In the genomic region with DNA sequence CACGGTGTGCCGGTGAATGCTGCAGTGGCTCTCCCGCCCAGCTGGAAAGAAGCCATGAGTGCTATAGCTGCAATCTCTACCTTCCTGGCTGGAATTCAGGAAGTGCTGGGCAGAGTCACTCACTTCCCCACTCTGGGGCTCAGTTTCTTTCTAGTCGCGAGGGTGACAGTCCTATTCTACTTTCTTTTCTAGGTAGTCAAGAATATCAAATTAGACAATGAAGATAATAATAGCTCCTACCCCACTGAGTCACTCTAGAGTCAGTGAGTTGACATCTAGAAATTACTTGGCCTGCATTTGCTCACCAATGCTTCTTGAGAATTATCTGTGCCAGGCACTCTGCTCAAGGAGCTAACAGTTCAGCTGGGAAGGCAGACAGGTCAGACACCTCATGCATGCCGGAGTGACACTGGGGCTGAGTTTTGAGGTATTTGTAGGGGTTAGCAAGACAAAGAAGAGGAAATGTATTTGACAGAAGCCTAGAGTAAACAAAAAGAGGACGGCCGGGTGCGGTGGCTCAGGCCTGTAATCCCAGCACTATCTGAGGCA, we compare ENCODE assay signal across 11 cellular contexts.
DNase-seq lines count a peak whose midpoint lies in the region; ATAC-seq and TF ChIP-seq lines count a peak whose summit lies in the region.
"Had no signal": no experiment of that assay in that cellular context is flagged by ENCODE, and none has a peak within 500 bp of the region (broad histone marks: within the 10 kb centered on the region; RNA-seq: fewer than 3 reads in every experiment).

No MANE protein-coding gene starts in this region.

- H3K27me3 Mint-ChIP-seq in activated naive CD4-positive, alpha-beta T cell treated with anti-CD3 and anti-CD28 coated beads, Interleukin-2, amount 10 ng/mL, durations not matched to agents 7 days and 5 days, result no peaks in the 10 kb centered on the region
- H3K27me3 Mint-ChIP-seq: activated B cell treated with CpG ODN at 0.5 μM for 24 hours had no signal

- H3K79me2 ChIP-seq in SU-DHL-6 (ENCODE audit: insufficient read depth, low read length), result peaks cover 23% of the 10 kb centered on the region

- H2AFZ ChIP-seq in SU-DHL-6 (ENCODE audit: low read depth, low read length, severe bottlenecking), result no peak overlapping the region

- H3K9me3 Mint-ChIP-seq in activated naive CD4-positive, alpha-beta T cell treated with anti-CD3 and anti-CD28 coated beads, Interleukin-2, amount 10 ng/mL, durations not matched to agents 7 days and 5 days, result no peaks in the 10 kb centered on the region
- H3K9me3 Mint-ChIP-seq in stimulated activated effector memory CD8-positive, alpha-beta T cell treated with anti-CD3 and anti-CD28 coated beads, Interleukin-12 subunit alpha, Interleukin-12 subunit beta, amount 100 ng/mL, for 72 hours, result no peaks in the 10 kb centered on the region
- H3K9me3 Mint-ChIP-seq: activated B cell treated with CpG ODN at 0.5 μM for 24 hours had no signal

- DNase-seq in activated naive CD4-positive, alpha-beta T cell treated with anti-CD3 and anti-CD28 coated beads, Interleukin-2, amount 10 ng/mL, durations not matched to agents 7 days and 5 days, result no peak
- no peak for DNase-seq in activated naive CD4-positive, alpha-beta T cell treated with Interleukin-2 at 50 U/mL for 16 hours
- peak; percentile 60 for DNase-seq in epithelial cell of esophagus (ENCODE audit: low read depth)
- DNase-seq in stimulated activated effector memory CD8-positive, alpha-beta T cell treated with anti-CD3 and anti-CD28 coated beads, Interleukin-12 subunit alpha, Interleukin-12 subunit beta, amount 100 ng/mL, for 72 hours (ENCODE audit: low spot score in 2 of 2), result no peak
- no peak for DNase-seq in NCI-H1417 (lab: John Stamatoyannopoulos, UW)
- DNase-seq in Kasumi-1 (lab: John Stamatoyannopoulos, UW), result no peak
- DNase-seq: activated B cell treated with CpG ODN at 0.5 μM for 24 hours, NCI-H1092, uterus had no signal

- no peaks in the 10 kb centered on the region for H4K20me1 ChIP-seq in SU-DHL-6 (ENCODE audit: low read depth, low read length)

- no peaks in the 10 kb centered on the region for H3K27me3 ChIP-seq in SU-DHL-6 (ENCODE audit: low read length)
- H3K27me3 ChIP-seq: uterus had no signal

- H3K4me3 ChIP-seq in SU-DHL-6 (ENCODE audit: insufficient read depth, low read length, poor library complexity, severe bottlenecking) (no peak overlapping the region), epithelial cell of esophagus (ENCODE audit: low read length) (no peak overlapping the region)
- H3K4me3 ChIP-seq: uterus had no signal

- ATAC-seq in stimulated activated effector memory CD8-positive, alpha-beta T cell treated with anti-CD3 and anti-CD28 coated beads, Interleukin-12 subunit alpha, Interleukin-12 subunit beta, amount 100 ng/mL, for 72 hours, result no peak
- no peak for ATAC-seq in GM21360 (IDR thresholded peaks at IDR 0.05; ENCODE audit: unreplicated experiment)

- H3K4me1 Mint-ChIP-seq in activated naive CD4-positive, alpha-beta T cell treated with anti-CD3 and anti-CD28 coated beads, Interleukin-2, amount 10 ng/mL, durations not matched to agents 7 days and 5 days, result peaks cover 81% of the 10 kb centered on the region
- peaks cover 60% of the 10 kb centered on the region for H3K4me1 Mint-ChIP-seq in stimulated activated effector memory CD8-positive, alpha-beta T cell treated with anti-CD3 and anti-CD28 coated beads, Interleukin-12 subunit alpha, Interleukin-12 subunit beta, amount 100 ng/mL, for 72 hours

- TF ChIP-seq CTCF in SU-DHL-6 (IDR thresholded peaks at IDR 0.05; ENCODE audit: insufficient read depth, low read length, poor library complexity, severe bottlenecking), result no peak
- no peak for TF ChIP-seq CTCF in epithelial cell of esophagus (IDR thresholded peaks at IDR 0.05; ENCODE audit: insufficient read depth, low read depth, low read length, missing control alignments)

- no peak overlapping the region; the same call in 1 of the 2 replicates for H3K9ac ChIP-seq in SU-DHL-6 (ENCODE audit: low read length)

- H3K36me3 Mint-ChIP-seq in activated naive CD4-positive, alpha-beta T cell treated with anti-CD3 and anti-CD28 coated beads, Interleukin-2, amount 10 ng/mL, durations not matched to agents 7 days and 5 days, result peaks cover 49% of the 10 kb centered on the region
- H3K36me3 Mint-ChIP-seq in stimulated activated effector memory CD8-positive, alpha-beta T cell treated with anti-CD3 and anti-CD28 coated beads, Interleukin-12 subunit alpha, Interleukin-12 subunit beta, amount 100 ng/mL, for 72 hours, result peaks cover 83% of the 10 kb centered on the region

- no peaks in the 10 kb centered on the region for H3K9me2 ChIP-seq in SU-DHL-6 (replicated peaks; ENCODE audit: insufficient read depth, low read length)

- H3K4me3 Mint-ChIP-seq in activated naive CD4-positive, alpha-beta T cell treated with anti-CD3 and anti-CD28 coated beads, Interleukin-2, amount 10 ng/mL, durations not matched to agents 7 days and 5 days, result peak overlapping the region; percentile 61
- H3K4me3 Mint-ChIP-seq in stimulated activated effector memory CD8-positive, alpha-beta T cell treated with anti-CD3 and anti-CD28 coated beads, Interleukin-12 subunit alpha, Interleukin-12 subunit beta, amount 100 ng/mL, for 72 hours, result peak overlapping the region; percentile 62
- H3K4me3 Mint-ChIP-seq: activated B cell treated with CpG ODN at 0.5 μM for 24 hours had no signal

- H3K4me2 ChIP-seq in SU-DHL-6 (ENCODE audit: low read depth, low read length, poor library complexity, severe bottlenecking), result peak overlapping the region; percentile 6

- CTCF ChIA-PET in activated naive CD4-positive, alpha-beta T cell treated with anti-CD3 and anti-CD28 coated beads, Interleukin-2, amount 10 ng/mL, durations not matched to agents 7 days and 5 days (lab: Charles Lee), result interaction anchor here (1.2 to 4.5 kb wide), 4 partner anchors 12 to 247 kb away, joined by 3 to 20 read pairs (median 5); partner anchors contain the start of gene MEI1

- H3K27ac ChIP-seq in SU-DHL-6 (ENCODE audit: low read depth, low read length), result 0 out of 2 replicates have a peak overlapping the region, but pooled peaks have one; percentile 11
- H3K27ac ChIP-seq: uterus had no signal

- H3F3A ChIP-seq in SU-DHL-6 (ENCODE audit: insufficient read depth), result peaks cover 53% of the 10 kb centered on the region

- peaks cover 17% of the 10 kb centered on the region for H3K36me3 ChIP-seq in SU-DHL-6 (ENCODE audit: low read length)
- H3K36me3 ChIP-seq: uterus had no signal

- H3K9me3 ChIP-seq in SU-DHL-6 (ENCODE audit: insufficient read depth, low read length), result no peaks in the 10 kb centered on the region
- H3K9me3 ChIP-seq: uterus had no signal

- peak overlapping the region; percentile 73 for H3K27ac Mint-ChIP-seq in activated naive CD4-positive, alpha-beta T cell treated with anti-CD3 and anti-CD28 coated beads, Interleukin-2, amount 10 ng/mL, durations not matched to agents 7 days and 5 days
- H3K27ac Mint-ChIP-seq in stimulated activated effector memory CD8-positive, alpha-beta T cell treated with anti-CD3 and anti-CD28 coated beads, Interleukin-12 subunit alpha, Interleukin-12 subunit beta, amount 100 ng/mL, for 72 hours, result peak overlapping the region; percentile 82
- H3K27ac Mint-ChIP-seq: activated B cell treated with CpG ODN at 0.5 μM for 24 hours had no signal
